ENCODE assay signal across 25 cellular contexts in genomic region chr6:89682991-89683390, GRCh38.
"Had no signal": no experiment of that assay in that cellular context is flagged by ENCODE, and none has a peak within 500 bp of the region (broad histone marks: within the 10 kb centered on the region; RNA-seq: fewer than 3 reads in every experiment).

No MANE protein-coding gene starts in this region.

- H3K4me3 ChIP-seq: MG63, PC-9, SJSA1 had no signal

- H3K4me1 ChIP-seq: SJSA1 had no signal

- H3K9me3 ChIP-seq: MG63, SJSA1, SK-N-SH had no signal

- H3K27ac ChIP-seq: PC-9, SJSA1 had no signal

- ATAC-seq: activated CD4-positive, alpha-beta T cell treated with anti-CD3 and anti-CD28 coated beads for 36 hours; activated CD4-positive, CD25-positive, alpha-beta regulatory T cell treated with anti-CD3 and anti-CD28 coated beads, Interleukin-2, amount 50 U/mL, for 24 hours; activated CD8-positive, alpha-beta T cell treated with anti-CD3 and anti-CD28 coated beads, Interleukin-2, amount 10 ng/mL, durations not matched to agents 7 days and 5 days; activated naive CD8-positive, alpha-beta T cell treated with anti-CD3 and anti-CD28 coated beads, Interleukin-2, amount 50 U/mL, for 24 hours; activated T-cell treated with anti-CD3 and anti-CD28 coated beads, Interleukin-2, amount 50 U/mL, for 4 hours had no signal

- DNase-seq: activated CD4-positive, alpha-beta T cell treated with anti-CD3 and anti-CD28 coated beads for 36 hours; activated CD4-positive, alpha-beta T cell treated with anti-CD3 and anti-CD28 coated beads, Interleukin-2, amount 10 ng/mL, durations not matched to agents 7 days and 5 days; activated CD4-positive, alpha-beta T cell treated with anti-CD3 and anti-CD28 coated beads, Interleukin-2, amount 50 U/mL, for 48 hours; activated CD8-positive, alpha-beta T cell treated with anti-CD3 and anti-CD28 coated beads, Interleukin-2, amount 10 ng/mL, durations not matched to agents 7 days and 5 days; activated effector memory CD4-positive, alpha-beta T cell treated with Interleukin-2 at 50 U/mL for 16 hours; activated naive CD4-positive, alpha-beta T cell treated with anti-CD3 and anti-CD28 coated beads, Interleukin-2, amount 10 ng/mL, durations not matched to agents 7 days and 5 days; activated naive CD8-positive, alpha-beta T cell treated with anti-CD3 and anti-CD28 coated beads, Interleukin-2, amount 50 U/mL, for 24 hours; activated T-cell treated with anti-CD3 and anti-CD28 coated beads for 4 hours; activated T-cell treated with anti-CD3 and anti-CD28 coated beads, Interleukin-2, amount 50 U/mL, for 4 hours; anterior cingulate cortex; central memory CD4-positive, alpha-beta T cell; Kasumi-1; KG1; MG63; NCI-H1048; NCI-H1436 treated with DMSO at 0.1 percent for 48 hours; NCI-H1694 treated with DMSO at 0.1 percent for 48 hours; NCI-H2029; NCI-H345; NCI-H524 treated with DMSO at 0.1 percent for 48 hours; PC-9; SHP77 treated with DMSO at 0.1 percent for 48 hours; SK-N-SH had no signal

- H3K27me3 ChIP-seq: MG63, SJSA1 had no signal
